1 cellular context compared by ENCODE assay signal in genomic region chr11:64881476-64881875, GRCh38.
TF ChIP-seq lines count a peak whose summit lies in the region.

No MANE protein-coding gene starts in this region.

TF ChIP-seq in GM12878, 131 proteins besides CTCF, POLR2A, EP300 and RAD21:
- no peak for TF ChIP-seq TBL1XR1 (IDR thresholded peaks at IDR 0.05; ENCODE audit: low read depth, low read length)
- TF ChIP-seq MLLT1 (IDR thresholded peaks at IDR 0.05), result peak; percentile 2; the same call in 1 of the 2 replicates
- no peak for TF ChIP-seq ZBED1 (IDR thresholded peaks at IDR 0.05; ENCODE audit: borderline replicate concordance)
- TF ChIP-seq NR2F1 (conservative IDR thresholded peaks at IDR 0.05), result no peak
- TF ChIP-seq MXI1 (IDR thresholded peaks at IDR 0.05; ENCODE audit: low read depth, low read length), result no peak
- no peak for TF ChIP-seq STAT3 (IDR thresholded peaks at IDR 0.05; ENCODE audit: low read depth, low read length)
- no peak for TF ChIP-seq ZNF687 (IDR thresholded peaks at IDR 0.05)
